In genomic region chr16:31361201-31362110, GRCh38 we compare ENCODE assay signal across 15 cellular contexts. TPM values are rescaled to one million over a fixed set of nuclear protein-coding genes. Genes with fewer than 3 reads are reported as not detected.
DNase-seq lines count a peak whose midpoint lies in the region; ATAC-seq and TF ChIP-seq lines count a peak whose summit lies in the region.
"Had no signal": no experiment of that assay in that cellular context is flagged by ENCODE, and none has a peak within 500 bp of the region (broad histone marks: within the 10 kb centered on the region; RNA-seq: fewer than 3 reads in every experiment).

No MANE protein-coding gene starts in this region.

- POLR2A ChIA-PET in activated CD4-positive, alpha-beta T cell treated with anti-CD3 and anti-CD28 coated beads, Interleukin-2, amount 10 ng/mL, durations not matched to agents 7 days and 5 days (lab: Charles Lee): no interaction called here
- POLR2A ChIA-PET in activated CD4-positive, alpha-beta T cell treated with anti-CD3 and anti-CD28 coated beads for 36 hours (lab: Charles Lee): interaction anchor here (0.7 kb wide), 1 partner anchor 150 kb away, joined by 3 read pairs; no protein-coding TSS in a partner anchor

- H3K79me2 ChIP-seq in osteoblast (ENCODE audit: insufficient read depth, low read length): no peaks in the 10 kb centered on the region

- H3K9me3 ChIP-seq in RWPE2 (ENCODE audit: severe bottlenecking) (no peaks in the 10 kb centered on the region), neutrophil (no peaks in the 10 kb centered on the region), aorta (ENCODE audit: control insufficient read depth, low read length) (no peaks in the 10 kb centered on the region), osteoblast (ENCODE audit: low read depth, low read length) (no peaks in the 10 kb centered on the region)

- H3K27ac ChIP-seq in RWPE2 (ENCODE audit: poor library complexity, severe bottlenecking) (no peak overlapping the region), neutrophil (peak overlapping the region; percentile 99), aorta (ENCODE audit: low read depth in 1 of 2, low read length in 2 of 2) (no peak overlapping the region), osteoblast (ENCODE audit: low read depth, low read length) (no peak overlapping the region)

- WGBS in aorta, 2 donors: 77 to 81% methylated on average over 25 to 28 of the region's 28 CpGs

- H3K4me3 Mint-ChIP-seq in activated CD4-positive, alpha-beta T cell treated with anti-CD3 and anti-CD28 coated beads, Interleukin-2, amount 10 ng/mL, durations not matched to agents 7 days and 5 days: no peak overlapping the region
- H3K4me3 Mint-ChIP-seq in activated CD4-positive, alpha-beta T cell treated with anti-CD3 and anti-CD28 coated beads for 36 hours: no peak overlapping the region
- H3K4me3 Mint-ChIP-seq: CD4-positive, alpha-beta T cell; GM23338; H9 had no signal

- H2AFZ ChIP-seq in osteoblast (ENCODE audit: low read length): no peak overlapping the region
- H2AFZ ChIP-seq: GM23338 had no signal

- TF ChIP-seq CTCF in RWPE2 (IDR thresholded peaks at IDR 0.05; ENCODE audit: poor library complexity, severe bottlenecking) (no peak), neutrophil (IDR thresholded peaks at IDR 0.05) (no peak), osteoblast (IDR thresholded peaks at IDR 0.05; ENCODE audit: extremely low read depth, low read depth, low read length) (no peak)

- H3K27me3 ChIP-seq in RWPE2 (ENCODE audit: insufficient read depth, poor library complexity, severe bottlenecking) (no peaks in the 10 kb centered on the region), neutrophil (no peaks in the 10 kb centered on the region), aorta (ENCODE audit: control insufficient read depth in 1 of 2, insufficient read depth in 2 of 2, low read length in 1 of 2) (no peaks in the 10 kb centered on the region), osteoblast (ENCODE audit: insufficient read depth, low read length) (no peaks in the 10 kb centered on the region)

- H3K36me3 Mint-ChIP-seq in activated CD4-positive, alpha-beta T cell treated with anti-CD3 and anti-CD28 coated beads, Interleukin-2, amount 10 ng/mL, durations not matched to agents 7 days and 5 days (ENCODE audit: low read depth): no peaks in the 10 kb centered on the region
- H3K36me3 Mint-ChIP-seq in activated CD4-positive, alpha-beta T cell treated with anti-CD3 and anti-CD28 coated beads for 36 hours (ENCODE audit: low read depth): no peaks in the 10 kb centered on the region

- intact Hi-C loops in activated CD4-positive, alpha-beta T cell treated with anti-CD3 and anti-CD28 coated beads for 36 hours (cut with DNase I, micrococcal nuclease): no loop called here
- intact Hi-C loops in aorta (cut with DNase I): no loop called here

- no peaks in the 10 kb centered on the region for H3K9me3 Mint-ChIP-seq in activated CD4-positive, alpha-beta T cell treated with anti-CD3 and anti-CD28 coated beads, Interleukin-2, amount 10 ng/mL, durations not matched to agents 7 days and 5 days
- no peaks in the 10 kb centered on the region for H3K9me3 Mint-ChIP-seq in activated CD4-positive, alpha-beta T cell treated with anti-CD3 and anti-CD28 coated beads for 36 hours (ENCODE audit: low read depth)
- H3K9me3 Mint-ChIP-seq: CD4-positive, alpha-beta T cell; GM23338; H9 had no signal

- CTCF ChIA-PET in activated CD4-positive, alpha-beta T cell treated with anti-CD3 and anti-CD28 coated beads, Interleukin-2, amount 10 ng/mL, durations not matched to agents 7 days and 5 days (lab: Charles Lee): interaction anchor here (0.8 to 1.9 kb wide), 3 partner anchors 21 to 35 kb away, joined by 3 to 8 read pairs (median 3); no protein-coding TSS in a partner anchor
- CTCF ChIA-PET in activated CD4-positive, alpha-beta T cell treated with anti-CD3 and anti-CD28 coated beads for 36 hours (lab: Charles Lee): no interaction called here

- peaks cover 28% of the 10 kb centered on the region for H3K4me1 Mint-ChIP-seq in activated CD4-positive, alpha-beta T cell treated with anti-CD3 and anti-CD28 coated beads, Interleukin-2, amount 10 ng/mL, durations not matched to agents 7 days and 5 days
- H3K4me1 Mint-ChIP-seq in activated CD4-positive, alpha-beta T cell treated with anti-CD3 and anti-CD28 coated beads for 36 hours: peaks cover 4% of the 10 kb centered on the region

- no peak for DNase-seq in activated CD4-positive, alpha-beta T cell treated with anti-CD3 and anti-CD28 coated beads, Interleukin-2, amount 10 ng/mL, durations not matched to agents 7 days and 5 days
- no peak for DNase-seq in activated CD4-positive, alpha-beta T cell treated with anti-CD3 and anti-CD28 coated beads for 36 hours
- DNase-seq in RWPE2 (ENCODE audit: low spot score) (peak; percentile 51), aorta (peak; percentile 31 to 57), osteoblast (ENCODE audit: insufficient read length, low spot score, missing footprints) (no peak)
- DNase-seq: 8988T; ACHN; C1 segment of cervical spinal cord; Calu3; CD4-positive, alpha-beta T cell; DMS 273 treated with DMSO at 0.1 percent for 48 hours; H9 had no signal

- peak overlapping the region; percentile 27 for H3K27ac Mint-ChIP-seq in activated CD4-positive, alpha-beta T cell treated with anti-CD3 and anti-CD28 coated beads, Interleukin-2, amount 10 ng/mL, durations not matched to agents 7 days and 5 days
- H3K27ac Mint-ChIP-seq in activated CD4-positive, alpha-beta T cell treated with anti-CD3 and anti-CD28 coated beads for 36 hours: no peak overlapping the region
- H3K27ac Mint-ChIP-seq: CD4-positive, alpha-beta T cell; GM23338; H9 had no signal

- H3K36me3 ChIP-seq in RWPE2 (ENCODE audit: low read depth) (no peaks in the 10 kb centered on the region), neutrophil (peaks cover 99% of the 10 kb centered on the region), aorta (ENCODE audit: control insufficient read depth in 1 of 2, insufficient read depth in 2 of 2, low read length in 1 of 2) (no peaks in the 10 kb centered on the region), osteoblast (ENCODE audit: insufficient read depth, low read length) (no peaks in the 10 kb centered on the region)

- H4K20me1 ChIP-seq in osteoblast (ENCODE audit: insufficient read depth, low read length): no peaks in the 10 kb centered on the region

- H3K4me2 ChIP-seq in osteoblast (ENCODE audit: insufficient read depth, low read length): no peak overlapping the region
- H3K4me2 ChIP-seq: GM23338 had no signal

- no peaks in the 10 kb centered on the region for H3K27me3 Mint-ChIP-seq in activated CD4-positive, alpha-beta T cell treated with anti-CD3 and anti-CD28 coated beads, Interleukin-2, amount 10 ng/mL, durations not matched to agents 7 days and 5 days
- no peaks in the 10 kb centered on the region for H3K27me3 Mint-ChIP-seq in activated CD4-positive, alpha-beta T cell treated with anti-CD3 and anti-CD28 coated beads for 36 hours
- H3K27me3 Mint-ChIP-seq: CD4-positive, alpha-beta T cell had no signal

- no peak overlapping the region for H3K4me3 ChIP-seq in RWPE2 (ENCODE audit: severe bottlenecking)
- no peak overlapping the region for H3K4me3 ChIP-seq in neutrophil (ENCODE audit: low read depth in 1 of 2, low read length in 1 of 2)
- H3K4me3 ChIP-seq in aorta (ENCODE audit: low read length in 2 of 2): no peak overlapping the region
- H3K4me3 ChIP-seq in osteoblast (ENCODE audit: insufficient read depth, low read length): no peak overlapping the region
- H3K4me3 ChIP-seq: GM23338 had no signal

- ATAC-seq in activated CD4-positive, alpha-beta T cell treated with anti-CD3 and anti-CD28 coated beads for 36 hours: no peak
- ATAC-seq in RWPE2 (ENCODE audit: low read depth) (no peak; the same call in 2 of the 3 replicates), aorta (ENCODE audit: low FRiP score) (no peak), GM21528 (IDR thresholded peaks at IDR 0.05; ENCODE audit: low FRiP score, unreplicated experiment) (no peak)
- ATAC-seq: GM23338 had no signal

- H3K4me1 ChIP-seq in RWPE2 (ENCODE audit: insufficient read depth, poor library complexity, severe bottlenecking): no peaks in the 10 kb centered on the region
- peaks cover 70 to 78% of the 10 kb centered on the region in 2 experiments for H3K4me1 ChIP-seq in neutrophil (ENCODE audit: control insufficient read depth in 1 of 2, insufficient read depth in 1 of 2, low read depth in 1 of 2, low read length in 1 of 2)
- no peaks in the 10 kb centered on the region for H3K4me1 ChIP-seq in aorta (ENCODE audit: control insufficient read depth in 1 of 2, insufficient read depth in 2 of 2, low read length in 2 of 2)
- no peaks in the 10 kb centered on the region for H3K4me1 ChIP-seq in osteoblast (ENCODE audit: insufficient read depth, low read length)

RNA-seq across cellular contexts. Expression of gene ITGAX, which starts 6.5 kb away (rescaled TPM):
- 1 to 10 TPM; 2.9 to 3.1 TPM for total RNA-seq in activated CD4-positive, alpha-beta T cell treated with anti-CD3 and anti-CD28 coated beads, Interleukin-2, amount 10 ng/mL, durations not matched to agents 7 days and 5 days
- total RNA-seq in activated CD4-positive, alpha-beta T cell treated with anti-CD3 and anti-CD28 coated beads for 36 hours: 1 to 10 TPM; 5.3 to 6.6 TPM
- 10 to 100 TPM; 25.0 to 27.0 TPM for total RNA-seq in aorta
- 1 to 10 TPM in 1 of 2 donors, under 1 TPM in 1; 0.79 to 5.1 TPM for polyA plus RNA-seq in aorta
- total RNA-seq in osteoblast: under 0.01 and 0.36 TPM in 2 replicates
- total RNA-seq: GM23338 had no signal
- polyA plus RNA-seq: GM23338 had no signal

RNA-seq across cellular contexts. Expression of gene ITGAD, which starts 31.7 kb away (rescaled TPM):
- total RNA-seq in activated CD4-positive, alpha-beta T cell treated with anti-CD3 and anti-CD28 coated beads, Interleukin-2, amount 10 ng/mL, durations not matched to agents 7 days and 5 days: not detected
- not detected for total RNA-seq in activated CD4-positive, alpha-beta T cell treated with anti-CD3 and anti-CD28 coated beads for 36 hours
- under 1 TPM; 0.45 to 0.54 TPM for total RNA-seq in aorta
- polyA plus RNA-seq in aorta: under 1 TPM in 1 of 2 donors, not detected in 1; 0.63 TPM
- not detected in 2 replicates for total RNA-seq in osteoblast
- total RNA-seq: Calu3; CD4-positive, alpha-beta T cell; GM23338; H9 had no signal
- polyA plus RNA-seq: GM23338 had no signal

Comparison
In these comparisons a context has a peak if more than half of its experiments do, and no peak if none do; other contexts are left out.
1. DNase-seq: peak in RWPE2 (single experiment) and aorta (2 of 2); none in activated CD4-positive, alpha-beta T cell treated with anti-CD3 and anti-CD28 coated beads, Interleukin-2, amount 10 ng/mL, durations not matched to agents 7 days and 5 days (single experiment), activated CD4-positive, alpha-beta T cell treated with anti-CD3 and anti-CD28 coated beads for 36 hours (single experiment) and osteoblast (single experiment).